In the genomic region with DNA sequence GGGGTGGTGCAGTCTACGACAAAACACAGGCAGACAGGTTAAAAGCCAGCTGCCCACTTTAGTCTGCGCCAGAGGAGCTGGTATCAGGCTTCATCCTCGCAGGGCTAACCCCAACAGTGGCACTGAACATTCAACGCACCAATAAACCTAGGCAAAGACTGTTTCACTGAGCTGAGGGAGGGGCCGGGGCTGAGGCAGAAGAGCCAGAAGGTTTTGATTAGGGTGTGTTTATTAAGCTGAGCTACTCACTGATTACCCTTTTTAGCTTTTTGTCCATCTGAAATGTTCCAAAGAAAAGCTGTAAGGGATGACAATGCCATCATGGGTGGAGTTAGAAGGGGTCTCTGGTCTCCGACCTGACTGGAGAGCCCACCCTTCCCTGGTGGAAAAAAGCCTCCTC, we compare ENCODE assay signal across 10 cellular contexts. TPM values are rescaled to one million over a fixed set of nuclear protein-coding genes. Genes with fewer than 3 reads are reported as not detected.
DNase-seq lines count a peak whose midpoint lies in the region; ATAC-seq and TF ChIP-seq lines count a peak whose summit lies in the region.
"Had no signal": no experiment of that assay in that cellular context is flagged by ENCODE, and none has a peak within 500 bp of the region (broad histone marks: within the 10 kb centered on the region; RNA-seq: fewer than 3 reads in every experiment).

No MANE protein-coding gene starts in this region.

- intact Hi-C loops in left ventricle myocardium inferior (cut with micrococcal nuclease) (no loop called here), Right ventricle myocardium inferior (cut with DNase I) (no loop called here), tibial artery (cut with DNase I; ENCODE audit: low total_unique reads) (no loop called here)
- intact Hi-C loops in activated CD8-positive, alpha-beta T cell treated with anti-CD3 and anti-CD28 coated beads for 36 hours (cut with micrococcal nuclease): no loop called here

- POLR2A ChIA-PET in activated CD8-positive, alpha-beta T cell treated with anti-CD3 and anti-CD28 coated beads for 36 hours (lab: Charles Lee): interaction anchor here (0.9 to 5.0 kb wide), 5 partner anchors 9 to 38 kb away, joined by 3 to 33 read pairs (median 4); a partner anchor contains a TSS

- H3K27me3 ChIP-seq in left ventricle myocardium inferior (ENCODE audit: low read depth) (no peaks in the 10 kb centered on the region), tibial artery (no peaks in the 10 kb centered on the region)
- H3K27me3 ChIP-seq: ascending aorta had no signal

- peaks cover 19% of the 10 kb centered on the region for H3K4me1 ChIP-seq in left ventricle myocardium inferior
- H3K4me1 ChIP-seq in tibial artery: peaks cover 0 to 21% (median 16%) of the 10 kb centered on the region in 4 donors

- peaks cover 25% of the 10 kb centered on the region for H3K36me3 Mint-ChIP-seq in activated CD8-positive, alpha-beta T cell treated with anti-CD3 and anti-CD28 coated beads for 36 hours (ENCODE audit: low read depth)
- H3K36me3 Mint-ChIP-seq in glutamatergic neuron (ENCODE audit: unreplicated experiment): no peaks in the 10 kb centered on the region

- H3K36me3 ChIP-seq in left ventricle myocardium inferior (peaks cover 39% of the 10 kb centered on the region), tibial artery (peaks cover 9 to 49% (median 27%) of the 10 kb centered on the region in 3 donors)

- H3K27ac Mint-ChIP-seq in activated CD8-positive, alpha-beta T cell treated with anti-CD3 and anti-CD28 coated beads for 36 hours: no peak overlapping the region
- no peak overlapping the region for H3K27ac Mint-ChIP-seq in glutamatergic neuron (ENCODE audit: unreplicated experiment)

- peak overlapping the region; percentile 84 for H3K4me3 Mint-ChIP-seq in activated CD8-positive, alpha-beta T cell treated with anti-CD3 and anti-CD28 coated beads for 36 hours
- peak overlapping the region; percentile 87 for H3K4me3 Mint-ChIP-seq in glutamatergic neuron (ENCODE audit: unreplicated experiment)

- CTCF ChIA-PET in activated CD8-positive, alpha-beta T cell treated with anti-CD3 and anti-CD28 coated beads for 36 hours (lab: Charles Lee): interaction anchor here (1.3 to 2.6 kb wide), 3 partner anchors 10 to 31 kb away, joined by 3 to 20 read pairs (median 13); a partner anchor contains a TSS

- no peak for DNase-seq in left ventricle myocardium inferior
- no peak for DNase-seq in Right ventricle myocardium inferior (ENCODE audit: missing footprints)
- no peak for DNase-seq in activated CD8-positive, alpha-beta T cell treated with anti-CD3 and anti-CD28 coated beads for 36 hours
- DNase-seq in glutamatergic neuron: no peak
- DNase-seq in tibial artery: no peak
- no peak for DNase-seq in ureter (ENCODE audit: low spot score)
- DNase-seq in HuH-7.5 (ENCODE audit: low spot score): no peak
- DNase-seq: stimulated activated naive CD4-positive, alpha-beta T cell treated with Interleukin-2 at 50 U/mL for 16 hours had no signal

- no peak overlapping the region for H3K27ac ChIP-seq in left ventricle myocardium inferior (replicated peaks)
- H3K27ac ChIP-seq in tibial artery: no peak overlapping the region
- H3K27ac ChIP-seq: ascending aorta had no signal

- peak overlapping the region; percentile 90 for H3K4me3 ChIP-seq in left ventricle myocardium inferior
- H3K4me3 ChIP-seq in tibial artery: peak overlapping the region; percentile 66 to 91

- H3K9me3 Mint-ChIP-seq in activated CD8-positive, alpha-beta T cell treated with anti-CD3 and anti-CD28 coated beads for 36 hours: no peaks in the 10 kb centered on the region
- peaks cover 7% of the 10 kb centered on the region for H3K9me3 Mint-ChIP-seq in glutamatergic neuron (ENCODE audit: unreplicated experiment)

- H3K4me1 Mint-ChIP-seq in activated CD8-positive, alpha-beta T cell treated with anti-CD3 and anti-CD28 coated beads for 36 hours (ENCODE audit: low read depth): peaks cover 26% of the 10 kb centered on the region
- peaks cover 3% of the 10 kb centered on the region for H3K4me1 Mint-ChIP-seq in glutamatergic neuron (ENCODE audit: low read depth, unreplicated experiment)

- ATAC-seq in Right ventricle myocardium inferior (no peak), HG03159 (IDR thresholded peaks at IDR 0.05; ENCODE audit: unreplicated experiment) (no peak)
- no peak for ATAC-seq in activated CD8-positive, alpha-beta T cell treated with anti-CD3 and anti-CD28 coated beads for 36 hours

- H3K9me3 ChIP-seq in left ventricle myocardium inferior (replicated peaks) (no peaks in the 10 kb centered on the region), tibial artery (no peaks in the 10 kb centered on the region)
- H3K9me3 ChIP-seq: ascending aorta had no signal

- no peak for TF ChIP-seq CTCF in left ventricle myocardium inferior (IDR thresholded peaks at IDR 0.05; ENCODE audit: borderline replicate concordance)
- TF ChIP-seq CTCF in activated CD8-positive, alpha-beta T cell treated with anti-CD3 and anti-CD28 coated beads for 36 hours (IDR thresholded peaks at IDR 0.05): no peak
- TF ChIP-seq CTCF in glutamatergic neuron (IDR thresholded peaks at IDR 0.05; ENCODE audit: partially characterized antibody, unreplicated experiment): no peak
- TF ChIP-seq CTCF in tibial artery (IDR thresholded peaks at IDR 0.05): no peak

- no peaks in the 10 kb centered on the region for H3K27me3 Mint-ChIP-seq in activated CD8-positive, alpha-beta T cell treated with anti-CD3 and anti-CD28 coated beads for 36 hours
- peaks cover 3% of the 10 kb centered on the region for H3K27me3 Mint-ChIP-seq in glutamatergic neuron (ENCODE audit: unreplicated experiment)

RNA-seq across cellular contexts. Expression of a gene that starts 1.4 kb away (rescaled TPM):
- total RNA-seq in left ventricle myocardium inferior: 11.6 TPM
- total RNA-seq in Right ventricle myocardium inferior: 10.8 TPM
- 10 to 100 TPM; 45.9 to 46.5 TPM for total RNA-seq in activated CD8-positive, alpha-beta T cell treated with anti-CD3 and anti-CD28 coated beads for 36 hours
- total RNA-seq in glutamatergic neuron (ENCODE audit: unreplicated experiment): 33.9 TPM
- total RNA-seq in ureter: 26.3 TPM

RNA-seq across cellular contexts. Expression of a gene that starts 10.2 kb away (rescaled TPM):
- 18.0 TPM for total RNA-seq in left ventricle myocardium inferior
- 17.2 TPM for total RNA-seq in Right ventricle myocardium inferior
- 10 to 100 TPM; 33.7 to 35.0 TPM for total RNA-seq in activated CD8-positive, alpha-beta T cell treated with anti-CD3 and anti-CD28 coated beads for 36 hours
- total RNA-seq in glutamatergic neuron (ENCODE audit: unreplicated experiment): 64.6 TPM
- 43.4 TPM for total RNA-seq in ureter

RNA-seq across cellular contexts. Expression of a gene that starts 16.6 kb away (rescaled TPM):
- total RNA-seq in left ventricle myocardium inferior (16.2 TPM), Right ventricle myocardium inferior (17.5 TPM), glutamatergic neuron (ENCODE audit: unreplicated experiment) (22.5 TPM), ureter (118 TPM)
- 10 to 100 TPM; 29.0 TPM for total RNA-seq in activated CD8-positive, alpha-beta T cell treated with anti-CD3 and anti-CD28 coated beads for 36 hours

RNA-seq across cellular contexts. Expression of a gene that starts 29.9 kb away (rescaled TPM):
- 31.3 TPM for total RNA-seq in left ventricle myocardium inferior
- 30.5 TPM for total RNA-seq in Right ventricle myocardium inferior
- total RNA-seq in activated CD8-positive, alpha-beta T cell treated with anti-CD3 and anti-CD28 coated beads for 36 hours: 10 to 100 TPM; 62.1 to 67.1 TPM
- total RNA-seq in glutamatergic neuron (ENCODE audit: unreplicated experiment): 162 TPM
- total RNA-seq in ureter: 126 TPM

RNA-seq across cellular contexts. Expression of a gene that starts 37.2 kb away (rescaled TPM):
- total RNA-seq in left ventricle myocardium inferior: 233 TPM
- total RNA-seq in Right ventricle myocardium inferior: 244 TPM
- 10 to 100 TPM; 42.8 to 43.9 TPM for total RNA-seq in activated CD8-positive, alpha-beta T cell treated with anti-CD3 and anti-CD28 coated beads for 36 hours
- 48.9 TPM for total RNA-seq in glutamatergic neuron (ENCODE audit: unreplicated experiment)
- total RNA-seq in ureter: 38.2 TPM
